ENCODE assay signal across 29 cellular contexts in genomic region chr2:10891848-10892247, GRCh38. TPM values are rescaled to one million over a fixed set of nuclear protein-coding genes. Genes with fewer than 3 reads are reported as not detected.
"Had no signal": no experiment of that assay in that cellular context is flagged by ENCODE, and none has a peak within 500 bp of the region (broad histone marks: within the 10 kb centered on the region; RNA-seq: fewer than 3 reads in every experiment).

No MANE protein-coding gene starts in this region.

- H3K36me3 Mint-ChIP-seq: mesothelial cell of epicardium, naive B cell had no signal

- H3K9me3 ChIP-seq: esophagus squamous epithelium, gastrocnemius medialis, heart right ventricle, left lung, lower lobe of right lung, mucosa of descending colon had no signal

- H3K4me3 ChIP-seq: coronary artery, dorsolateral prefrontal cortex, esophagus squamous epithelium, gastrocnemius medialis, heart right ventricle, left lung, lower lobe of right lung, mucosa of descending colon had no signal

- H3K36me3 ChIP-seq: esophagus squamous epithelium, gastrocnemius medialis, heart right ventricle, left lung, lower lobe of right lung had no signal

- H3K27ac ChIP-seq: coronary artery, dorsolateral prefrontal cortex, epithelial cell of prostate, esophagus squamous epithelium, gastrocnemius medialis, heart right ventricle, left lung, lower lobe of right lung had no signal

- H3K27me3 ChIP-seq: heart right ventricle had no signal

- H3K4me1 Mint-ChIP-seq: naive B cell had no signal

- H3K4me3 Mint-ChIP-seq: effector memory CD8-positive, alpha-beta T cell; endodermal cell; mesothelial cell of epicardium; naive B cell had no signal

- H3K27ac Mint-ChIP-seq: effector memory CD8-positive, alpha-beta T cell; endodermal cell; mesothelial cell of epicardium; naive B cell had no signal

- DNase-seq: dermis blood vessel endothelial cell; dorsolateral prefrontal cortex; effector CD8-positive, alpha-beta T cell; effector memory CD8-positive, alpha-beta T cell; erythroblast; esophagus squamous epithelium; foreskin fibroblast; foreskin melanocyte; gastrocnemius medialis; glutamatergic neuron; heart right ventricle; hippocampal formation; kidney; kidney glomerular epithelial cell; left lung; left ventricle myocardium superior; lower lobe of right lung; mesenchymal stem cell; mucosa of descending colon; naive B cell had no signal

- ATAC-seq: effector memory CD8-positive, alpha-beta T cell; esophagus mucosa; gastrocnemius medialis; heart right ventricle; left colon; left lung; lower lobe of right lung; mucosa of descending colon had no signal

- H3K9me3 Mint-ChIP-seq: effector memory CD8-positive, alpha-beta T cell; endodermal cell; mesothelial cell of epicardium had no signal

- H3K4me1 ChIP-seq: esophagus squamous epithelium, gastrocnemius medialis, left lung, lower lobe of right lung had no signal

- FAIRE-seq: colon, endometrium, kidney had no signal

RNA-seq across cellular contexts. Expression of gene KCNF1, which starts 19.9 kb away (rescaled TPM):
- total RNA-seq: esophagus mucosa, gastrocnemius medialis, left lung, lower leg skin, lower lobe of right lung had no signal
